10 cellular contexts compared by ENCODE assay signal in the genomic region with DNA sequence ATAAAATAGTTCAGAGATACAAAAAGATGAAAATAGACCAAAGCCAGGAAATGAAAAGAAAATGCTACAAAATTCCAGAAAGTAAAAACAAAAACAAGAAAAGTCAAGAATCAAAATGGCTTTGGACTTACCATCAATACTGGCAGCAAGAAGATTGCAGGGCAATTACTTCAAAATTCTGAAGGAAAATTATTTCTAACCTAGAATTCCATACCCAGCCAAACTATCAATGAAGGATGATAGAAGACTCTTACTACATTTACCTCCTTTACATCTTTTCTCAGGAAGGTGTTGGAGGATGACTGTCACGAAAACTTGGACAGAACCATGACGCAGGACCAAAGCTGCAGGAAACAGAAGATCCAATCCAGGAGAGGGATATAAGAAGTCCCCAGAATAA. TPM values are rescaled to one million over a fixed set of nuclear protein-coding genes. Genes with fewer than 3 reads are reported as not detected.
"Had no signal": no experiment of that assay in that cellular context is flagged by ENCODE, and none has a peak within 500 bp of the region (broad histone marks: within the 10 kb centered on the region; RNA-seq: fewer than 3 reads in every experiment).

No MANE protein-coding gene starts in this region.

- H3K9me3 ChIP-seq: HAP-1 had no signal

- H3K36me3 ChIP-seq: HAP-1 had no signal

- H3K4me1 Mint-ChIP-seq: IgD-negative memory B cell had no signal

- ATAC-seq: HCT116 had no signal

- H3K27me3 Mint-ChIP-seq: IgD-negative memory B cell had no signal

- DNase-seq: GM23248, GOT3, H7, HFFc6, KG1 had no signal

- H3K27ac Mint-ChIP-seq: HFFc6, IgD-negative memory B cell had no signal

- H3K27ac ChIP-seq: GM23248, HL-60 had no signal

- H3K4me3 ChIP-seq: GM23248, HAP-1 had no signal

- H3K4me3 Mint-ChIP-seq: HFFc6 had no signal

- H3K4me1 ChIP-seq: HAP-1 had no signal

- H3K36me3 Mint-ChIP-seq: IgD-negative memory B cell had no signal

RNA-seq across cellular contexts. Expression of gene EGFLAM, which starts 46.8 kb away (rescaled TPM):
- total RNA-seq: GM23248, HT1080 had no signal
